25 cellular contexts compared by ENCODE assay signal in the genomic region with DNA sequence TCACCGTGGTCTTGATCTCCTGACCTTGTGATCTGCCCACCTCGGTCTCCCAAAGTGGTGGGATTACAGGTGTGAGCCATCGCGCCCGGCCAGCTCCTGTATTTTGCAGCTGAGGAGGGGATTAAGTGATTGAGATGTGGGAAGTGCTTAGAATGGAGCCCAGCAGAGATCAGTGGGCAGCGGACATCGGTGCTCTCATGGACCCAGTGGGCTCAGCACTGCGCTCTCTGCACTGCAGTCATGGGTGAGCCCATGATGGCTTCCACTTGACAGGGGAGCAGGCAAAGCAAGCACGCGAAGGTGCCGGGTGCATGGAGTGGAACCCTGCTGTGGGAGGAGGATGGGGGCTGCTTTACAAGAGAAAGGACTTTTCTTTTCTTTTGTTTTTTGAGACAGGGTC. TPM values are rescaled to one million over a fixed set of nuclear protein-coding genes. Genes with fewer than 3 reads are reported as not detected.
A peak's percentile ranks its signal among the peaks of the same experiment; 100 is the strongest.
DNase-seq lines count a peak whose midpoint lies in the region; ATAC-seq and TF ChIP-seq lines count a peak whose summit lies in the region.
"Had no signal": no experiment of that assay in that cellular context is flagged by ENCODE, and none has a peak within 500 bp of the region (broad histone marks: within the 10 kb centered on the region; RNA-seq: fewer than 3 reads in every experiment).

No MANE protein-coding gene starts in this region.

- H3K9me3 Mint-ChIP-seq in MCF 10A (ENCODE audit: unreplicated experiment) (no peaks in the 10 kb centered on the region), endodermal cell (no peaks in the 10 kb centered on the region)
- H3K9me3 Mint-ChIP-seq in activated T-cell treated with anti-CD3 and anti-CD28 coated beads, Interleukin-2, amount 50 U/mL, for 4 hours: no peaks in the 10 kb centered on the region
- H3K9me3 Mint-ChIP-seq: HFFc6; T-helper 2 cell treated with Interferon-gamma antibody and Interleukin-4, amounts not matched to agents 5 μg/mL and 100 μg/mL, for 36 hours had no signal

- no peak for ATAC-seq in upper lobe of right lung
- ATAC-seq in activated T-cell treated with anti-CD3 and anti-CD28 coated beads, Interleukin-2, amount 50 U/mL, for 4 hours: no peak
- no peak for ATAC-seq in GM21576 (IDR thresholded peaks at IDR 0.05; ENCODE audit: unreplicated experiment)

- TF ChIP-seq CTCF in MCF 10A (IDR thresholded peaks at IDR 0.05; ENCODE audit: unreplicated experiment) (no peak), breast epithelium (IDR thresholded peaks at IDR 0.05) (no peak), endodermal cell (conservative IDR thresholded peaks at IDR 0.05) (no peak), upper lobe of right lung (IDR thresholded peaks at IDR 0.05) (no peak)

- H3K4me3 ChIP-seq in breast epithelium: no peak overlapping the region
- no peak overlapping the region for H3K4me3 ChIP-seq in endodermal cell (ENCODE audit: low read length)
- H3K4me3 ChIP-seq in upper lobe of right lung: no peak overlapping the region
- H3K4me3 ChIP-seq: sigmoid colon had no signal

- POLR2A ChIA-PET in MCF 10A (lab: Yijun Ruan, JAX): interaction anchor here (0.8 to 15.4 kb wide), 16 partner anchors 7 to 150 kb away, joined by 3 to 285 read pairs (median 6); a partner anchor contains a TSS

- H3K4me1 Mint-ChIP-seq in MCF 10A (ENCODE audit: insufficient read depth, unreplicated experiment) (peaks cover 20% of the 10 kb centered on the region), endodermal cell (peaks cover 10% of the 10 kb centered on the region)
- H3K4me1 Mint-ChIP-seq in activated T-cell treated with anti-CD3 and anti-CD28 coated beads, Interleukin-2, amount 50 U/mL, for 4 hours (ENCODE audit: low read depth): peaks cover 12% of the 10 kb centered on the region

- H3K36me3 Mint-ChIP-seq in MCF 10A (ENCODE audit: insufficient read depth, unreplicated experiment): no peaks in the 10 kb centered on the region
- no peaks in the 10 kb centered on the region for H3K36me3 Mint-ChIP-seq in endodermal cell (ENCODE audit: low read depth)
- H3K36me3 Mint-ChIP-seq in activated T-cell treated with anti-CD3 and anti-CD28 coated beads, Interleukin-2, amount 50 U/mL, for 4 hours (ENCODE audit: insufficient read depth): no peaks in the 10 kb centered on the region

- H3K4me1 ChIP-seq in breast epithelium (no peaks in the 10 kb centered on the region), endodermal cell (ENCODE audit: control insufficient read depth, insufficient read depth, low read length) (no peaks in the 10 kb centered on the region), upper lobe of right lung (peaks cover 13% of the 10 kb centered on the region)

- H3K36me3 ChIP-seq in breast epithelium: no peaks in the 10 kb centered on the region
- no peaks in the 10 kb centered on the region for H3K36me3 ChIP-seq in endodermal cell (ENCODE audit: control insufficient read depth, insufficient read depth, low read length)
- H3K36me3 ChIP-seq in upper lobe of right lung: no peaks in the 10 kb centered on the region
- H3K36me3 ChIP-seq: sigmoid colon had no signal

- BruUV-seq in MCF 10A (replicated peaks; lab: Mats Ljungman, UMichigan): no TSS peak

- 81 to 85% methylated on average over 3 to 11 of the region's 11 CpGs for WGBS in endodermal cell (ENCODE audit: insufficient coverage in 1 of 2, insufficient read length in 1 of 2), 2 experiments

- H3K4me3 Mint-ChIP-seq in MCF 10A (ENCODE audit: unreplicated experiment) (no peak overlapping the region), endodermal cell (no peak overlapping the region)
- H3K4me3 Mint-ChIP-seq in activated T-cell treated with anti-CD3 and anti-CD28 coated beads, Interleukin-2, amount 50 U/mL, for 4 hours: no peak overlapping the region

- H3K9ac ChIP-seq in endodermal cell (ENCODE audit: extremely low read depth, low read length, poor library complexity, severe bottlenecking): no peak overlapping the region
- H3K9ac ChIP-seq: SK-N-SH had no signal

- H3K27ac ChIP-seq in breast epithelium: no peak overlapping the region
- no peak overlapping the region for H3K27ac ChIP-seq in endodermal cell (ENCODE audit: low read depth, low read length)
- H3K27ac ChIP-seq in upper lobe of right lung: no peak overlapping the region
- H3K27ac ChIP-seq: sigmoid colon had no signal

- H3K27me3 Mint-ChIP-seq in MCF 10A (ENCODE audit: insufficient read depth, unreplicated experiment) (no peaks in the 10 kb centered on the region), endodermal cell (ENCODE audit: insufficient read depth) (peaks cover 4% of the 10 kb centered on the region)
- no peaks in the 10 kb centered on the region for H3K27me3 Mint-ChIP-seq in activated T-cell treated with anti-CD3 and anti-CD28 coated beads, Interleukin-2, amount 50 U/mL, for 4 hours (ENCODE audit: low read depth)
- H3K27me3 Mint-ChIP-seq: B cell had no signal

- H3K27ac Mint-ChIP-seq in MCF 10A (ENCODE audit: low read depth, unreplicated experiment): peak overlapping the region; percentile 61
- H3K27ac Mint-ChIP-seq in endodermal cell: no peak overlapping the region

- H3K27me3 ChIP-seq in breast epithelium (no peaks in the 10 kb centered on the region), endodermal cell (ENCODE audit: control insufficient read depth, insufficient read depth, low read length, poor library complexity, severe bottlenecking) (no peaks in the 10 kb centered on the region), upper lobe of right lung (no peaks in the 10 kb centered on the region)
- H3K27me3 ChIP-seq: foreskin keratinocyte, sigmoid colon had no signal

- intact Hi-C loops in MCF 10A (cut with micrococcal nuclease) (loop anchor here (1.0 kb wide), 1 partner anchor 13 kb away; a partner anchor contains a TSS), breast epithelium (cut with DNase I; ENCODE audit: low total_unique reads) (no loop called here), upper lobe of right lung (cut with DNase I) (no loop called here)

- H3K9me3 ChIP-seq in breast epithelium: no peaks in the 10 kb centered on the region
- no peaks in the 10 kb centered on the region for H3K9me3 ChIP-seq in endodermal cell (ENCODE audit: control insufficient read depth, low read length)
- no peaks in the 10 kb centered on the region for H3K9me3 ChIP-seq in upper lobe of right lung
- H3K9me3 ChIP-seq: Caco-2, sigmoid colon, SK-N-SH had no signal

- DNase-seq in MCF 10A (ENCODE audit: unreplicated experiment) (no peak), breast epithelium (ENCODE audit: low spot score in 2 of 2) (no peak), endodermal cell (peak; percentile 36), upper lobe of right lung (peak; percentile 58)
- no peak for DNase-seq in activated T-cell treated with anti-CD3 and anti-CD28 coated beads, Interleukin-2, amount 50 U/mL, for 4 hours
- DNase-seq: activated CD4-positive, alpha-beta T cell treated with anti-CD3 and anti-CD28 coated beads, Interleukin-2, amount 50 U/mL, for 48 hours; activated naive CD4-positive, alpha-beta T cell; activated T-cell treated with anti-CD3 and anti-CD28 coated beads, Interleukin-2, amount 50 U/mL, for 1 hour; Caco-2; central memory CD4-positive, alpha-beta T cell; erythroblast; foreskin keratinocyte; HFFc6; KBM-7; left ventricle myocardium superior; NCI-H1436 treated with DMSO at 0.1 percent for 48 hours; NCI-H524 treated with DMSO at 0.1 percent for 48 hours; posterior cingulate gyrus; sigmoid colon; SK-N-SH; stimulated activated CD4-positive, alpha-beta T cell treated with anti-CD3 and anti-CD28 coated beads, Interleukin-15, amount 100 ng/mL, for 24 hours; stimulated activated CD8-positive, alpha-beta memory T cell treated with anti-CD3 and anti-CD28 coated beads, Interleukin-4, amount 100 ng/mL, for 48 hours had no signal

- no peak for TF ChIP-seq POLR2A in breast epithelium (IDR thresholded peaks at IDR 0.05)

- CTCF ChIA-PET in MCF 10A (lab: Yijun Ruan, JAX): interaction anchor here (0.6 to 11.4 kb wide), 15 partner anchors 8 to 426 kb away, joined by 3 to 135 read pairs (median 5); a partner anchor contains a TSS

RNA-seq across cellular contexts. Expression of a gene that starts 9.1 kb away (rescaled TPM):
- total RNA-seq in MCF 10A (2022): 4.2 and 6.0 TPM in 2 replicates
- 10 to 100 TPM in 1 of 3 donors, 1 to 10 TPM in 2; 3.3 to 10.7 (median 5.9) TPM for total RNA-seq in breast epithelium
- 10 to 100 TPM; 14.2 to 15.2 TPM for total RNA-seq in endodermal cell
- polyA plus RNA-seq in endodermal cell (2013, experiment 1 of 2): 5.3 TPM
- 4.5 TPM for polyA plus RNA-seq in endodermal cell (2013, experiment 2 of 2)
- total RNA-seq in upper lobe of right lung: 20.7 TPM
- total RNA-seq in activated T-cell treated with anti-CD3 and anti-CD28 coated beads, Interleukin-2, amount 50 U/mL, for 4 hours: 10 to 100 TPM; 87.4 to 97.9 (median 96.2) TPM

RNA-seq across cellular contexts. Expression of a gene that starts 13.0 kb away (rescaled TPM):
- 274 and 302 TPM in 2 replicates for total RNA-seq in MCF 10A (2022)
- 100 to 1,000 TPM; 241 to 327 (median 262) TPM for total RNA-seq in breast epithelium
- total RNA-seq in endodermal cell: 100 to 1,000 TPM; 235 to 289 TPM
- polyA plus RNA-seq in endodermal cell (2013, experiment 1 of 2): 188 TPM
- 181 TPM for polyA plus RNA-seq in endodermal cell (2013, experiment 2 of 2)
- total RNA-seq in upper lobe of right lung: 176 TPM
- 10 to 100 TPM; 78.3 to 96.8 (median 81.0) TPM for total RNA-seq in activated T-cell treated with anti-CD3 and anti-CD28 coated beads, Interleukin-2, amount 50 U/mL, for 4 hours

RNA-seq across cellular contexts. Expression of a gene that starts 13.5 kb away (rescaled TPM):
- total RNA-seq in MCF 10A (2022): 284 and 354 TPM in 2 replicates
- total RNA-seq in breast epithelium: 100 to 1,000 TPM; 206 to 266 (median 262) TPM
- total RNA-seq in endodermal cell: 100 to 1,000 TPM; 265 to 352 TPM
- polyA plus RNA-seq in endodermal cell (2013, experiment 1 of 2): 224 TPM
- polyA plus RNA-seq in endodermal cell (2013, experiment 2 of 2): 197 TPM
- total RNA-seq in upper lobe of right lung: 168 TPM
- 100 to 1,000 TPM; 432 to 461 (median 438) TPM for total RNA-seq in activated T-cell treated with anti-CD3 and anti-CD28 coated beads, Interleukin-2, amount 50 U/mL, for 4 hours

RNA-seq across cellular contexts. Expression of a gene that starts 25.6 kb away (rescaled TPM):
- total RNA-seq in MCF 10A (2022): 52.0 and 63.4 TPM in 2 replicates
- total RNA-seq in breast epithelium: 10 to 100 TPM; 38.2 to 43.9 (median 39.5) TPM
- 10 to 100 TPM; 22.8 to 34.5 TPM for total RNA-seq in endodermal cell
- 20.0 TPM for polyA plus RNA-seq in endodermal cell (2013, experiment 1 of 2)
- 17.8 TPM for polyA plus RNA-seq in endodermal cell (2013, experiment 2 of 2)
- total RNA-seq in upper lobe of right lung: 51.9 TPM
- 10 to 100 TPM; 81.5 to 93.4 (median 89.3) TPM for total RNA-seq in activated T-cell treated with anti-CD3 and anti-CD28 coated beads, Interleukin-2, amount 50 U/mL, for 4 hours

RNA-seq across cellular contexts. Expression of a gene that starts 28.1 kb away (rescaled TPM):
- total RNA-seq in MCF 10A (2022): 42.5 and 46.5 TPM in 2 replicates
- 10 to 100 TPM; 16.7 to 20.6 (median 19.4) TPM for total RNA-seq in breast epithelium
- 10 to 100 TPM; 13.5 to 14.5 TPM for total RNA-seq in endodermal cell
- 10.2 TPM for polyA plus RNA-seq in endodermal cell (2013, experiment 1 of 2)
- polyA plus RNA-seq in endodermal cell (2013, experiment 2 of 2): 9.9 TPM
- total RNA-seq in upper lobe of right lung: 42.4 TPM
- total RNA-seq in activated T-cell treated with anti-CD3 and anti-CD28 coated beads, Interleukin-2, amount 50 U/mL, for 4 hours: 10 to 100 TPM; 43.3 to 49.9 (median 48.1) TPM

Comparison
In these comparisons a context has a peak if more than half of its experiments do, and no peak if none do; other contexts are left out.
1. DNase-seq: peak in endodermal cell (single experiment) and upper lobe of right lung (single experiment); none in MCF 10A (single experiment), breast epithelium (0 of 2) and activated T-cell treated with anti-CD3 and anti-CD28 coated beads, Interleukin-2, amount 50 U/mL, for 4 hours (single experiment).